8 cellular contexts compared by ENCODE assay signal in genomic region chrX:49922291-49923241, GRCh38. TPM values are rescaled to one million over a fixed set of nuclear protein-coding genes. Genes with fewer than 3 reads are reported as not detected.
A peak's percentile ranks its signal among the peaks of the same experiment; 100 is the strongest.
DNase-seq lines count a peak whose midpoint lies in the region; ATAC-seq and TF ChIP-seq lines count a peak whose summit lies in the region.

CLCN5 (plus strand) TSS chrX:49922596; CDS start chrX:49925299, 2,703 bp downstream.

- peak within 1 kb of the TSS; percentile 83 for H3K4me3 ChIP-seq in BE2C (ENCODE audit: low read depth, low read length)
- H3K4me3 ChIP-seq in coronary artery = peak within 1 kb of the TSS; percentile 82

- peaks cover 13% of the 10 kb centered on the region for H3K36me3 ChIP-seq in BE2C

- H3K27ac ChIP-seq in coronary artery = peak within 1 kb of the TSS; percentile 64 to 86

- no peaks in the 10 kb centered on the region for H3K9me3 ChIP-seq in BE2C

- no peaks in the 10 kb centered on the region; the same call in 1 of the 2 replicates for H3K4me1 ChIP-seq in BE2C

- intact Hi-C loops in left colon (cut with DNase I, micrococcal nuclease) = no loop called here

- no peaks in the 10 kb centered on the region for H3K27me3 ChIP-seq in BE2C

- no peak for TF ChIP-seq CTCF in BE2C (IDR thresholded peaks at IDR 0.05; ENCODE audit: low read depth, low read length)
- no peak for TF ChIP-seq CTCF in coronary artery (IDR thresholded peaks at IDR 0.05)

- DNase-seq in BE2C (peak; percentile 96), GM19240 (ENCODE audit: insufficient read length, low spot score) (peak; percentile 43), NCI-H524 (lab: John Stamatoyannopoulos, UW) (peak; percentile 94 to 97), coronary artery (ENCODE audit: low spot score) (peak; percentile 95), left colon (peak; percentile 96)
- DNase-seq in activated CD4-positive, alpha-beta T cell treated with anti-CD3 and anti-CD28 coated beads for 48 hours = peak; percentile 94
- DNase-seq in stimulated activated CD4-positive, alpha-beta T cell treated with anti-CD3 and anti-CD28 coated beads, Interleukin-1b, Interleukin-23, amount 100 ng/mL, for 4 hours (ENCODE audit: low read depth in 2 of 2) = peak; percentile 87 to 89

- peak; percentile 94 for ATAC-seq in HG03457 (IDR thresholded peaks at IDR 0.05; ENCODE audit: unreplicated experiment)
- ATAC-seq in left colon = peak; percentile 97

RNA-seq across cellular contexts. Expression of gene CLCN5, which starts in this region (rescaled TPM):
- 4.6 TPM for polyA plus RNA-seq in BE2C (2012; ENCODE audit: insufficient read depth, insufficient read length, low read depth)
- total RNA-seq in left colon = 1 to 10 TPM; 9.1 to 9.4 TPM

Comparison
In these comparisons a context has a peak if more than half of its experiments do, and no peak if none do; other contexts are left out.
1. Peak in every context shown above with its lines: DNase-seq, ATAC-seq, H3K4me3 ChIP-seq and H3K27ac ChIP-seq.
2. DNase-seq: peak in every context shown above with its lines; median percentile 96 in BE2C; 96 in left colon; 96 in NCI-H524; 95 in coronary artery; 94 in activated CD4-positive, alpha-beta T cell treated with anti-CD3 and anti-CD28 coated beads for 48 hours; 88 in stimulated activated CD4-positive, alpha-beta T cell treated with anti-CD3 and anti-CD28 coated beads, Interleukin-1b, Interleukin-23, amount 100 ng/mL, for 4 hours; 43 in GM19240.